In genomic region chr16:13902677-13903076, GRCh38 we compare ENCODE assay signal across 1 cellular context.
TF ChIP-seq lines count a peak whose summit lies in the region.

No MANE protein-coding gene starts in this region.

TF ChIP-seq in endothelial cell of umbilical vein, 7 proteins besides CTCF, POLR2A, EP300 and RAD21 (continued from another document):
- no peak for TF ChIP-seq MYC (IDR thresholded peaks at IDR 0.05; ENCODE audit: low read depth, low read length)
